ENCODE assay signal across 1 cellular context in the genomic region with DNA sequence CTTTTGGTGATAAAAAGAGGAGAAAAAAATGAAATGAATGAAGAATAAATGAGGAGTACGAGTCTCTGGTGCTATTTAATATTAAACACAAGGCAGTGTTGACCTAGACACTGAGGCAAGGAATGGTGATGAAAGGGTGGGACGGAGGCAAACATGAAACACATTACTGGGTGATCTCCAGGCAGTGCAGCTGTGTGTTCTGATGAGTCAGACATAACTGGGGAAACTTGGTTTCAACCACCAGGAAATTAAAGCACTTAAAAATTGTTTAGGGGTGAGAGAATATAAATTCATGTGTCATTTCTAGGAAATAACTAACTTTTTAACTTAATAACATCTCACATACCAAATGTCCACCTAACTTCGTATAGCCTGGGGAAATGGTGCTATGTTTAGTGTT.
TF ChIP-seq lines count a peak whose summit lies in the region.

No MANE protein-coding gene starts in this region.

TF ChIP-seq in IMR-90, 13 proteins besides CTCF, POLR2A, EP300 and RAD21:
- TF ChIP-seq MXI1 (IDR thresholded peaks at IDR 0.05; ENCODE audit: borderline replicate concordance, low read depth, low read length), result no peak
- no peak for TF ChIP-seq BHLHE40 (IDR thresholded peaks at IDR 0.05; ENCODE audit: low read depth, low read length)
- no peak for TF ChIP-seq NFE2L2 (IDR thresholded peaks at IDR 0.05; ENCODE audit: low read depth, low read length)
- TF ChIP-seq, protein P1, sequence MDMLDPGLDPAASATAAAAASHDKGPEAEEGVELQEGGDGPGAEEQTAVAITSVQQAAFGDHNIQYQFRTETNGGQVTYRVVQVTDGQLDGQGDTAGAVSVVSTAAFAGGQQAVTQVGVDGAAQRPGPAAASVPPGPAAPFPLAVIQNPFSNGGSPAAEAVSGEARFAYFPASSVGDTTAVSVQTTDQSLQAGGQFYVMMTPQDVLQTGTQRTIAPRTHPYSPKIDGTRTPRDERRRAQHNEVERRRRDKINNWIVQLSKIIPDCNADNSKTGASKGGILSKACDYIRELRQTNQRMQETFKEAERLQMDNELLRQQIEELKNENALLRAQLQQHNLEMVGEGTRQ (IDR thresholded peaks at IDR 0.05; ENCODE audit: low read depth, low read length), result no peak
- TF ChIP-seq CHD1 (IDR thresholded peaks at IDR 0.05; ENCODE audit: low read depth, low read length), result no peak
- peak; percentile 45; the same call in 1 of the 2 replicates for TF ChIP-seq MAFK (IDR thresholded peaks at IDR 0.05; ENCODE audit: low read depth, low read length)
- peak; percentile 32; the same call in 1 of the 2 replicates for TF ChIP-seq FOS (IDR thresholded peaks at IDR 0.05; ENCODE audit: low read depth, low read length)
- TF ChIP-seq RFX5 (IDR thresholded peaks at IDR 0.05; ENCODE audit: low read depth, low read length), result no peak
TF ChIP-seq in IMR-90: peak in this region for 2.
